8 cellular contexts compared by ENCODE assay signal in genomic region chr18:39419315-39419714, GRCh38.
"Had no signal": no experiment of that assay in that cellular context is flagged by ENCODE, and none has a peak within 500 bp of the region (broad histone marks: within the 10 kb centered on the region; RNA-seq: fewer than 3 reads in every experiment).

No MANE protein-coding gene starts in this region.

- DNase-seq: GDM1, GF-D8 had no signal

- ATAC-seq: GM12878 had no signal

- FAIRE-seq: G401.6, GM12878, GM12891, GM12892, GM18507, GM19239 had no signal

- H3K4me3 ChIP-seq: GM12878 had no signal
